Comparison of ENCODE assay signal across 11 cellular contexts in genomic region chr4:879730-880079, GRCh38. TPM values are rescaled to one million over a fixed set of nuclear protein-coding genes. Genes with fewer than 3 reads are reported as not detected.
A peak's percentile ranks its signal among the peaks of the same experiment; 100 is the strongest.
DNase-seq lines count a peak whose midpoint lies in the region; ATAC-seq and TF ChIP-seq lines count a peak whose summit lies in the region.
"Had no signal": no experiment of that assay in that cellular context is flagged by ENCODE, and none has a peak within 500 bp of the region (broad histone marks: within the 10 kb centered on the region; RNA-seq: fewer than 3 reads in every experiment).

No MANE protein-coding gene starts in this region.

- ATAC-seq in WTC11 (no peak), left lung (no peak), foreskin keratinocyte (no peak)

- TF ChIP-seq CTCF in WTC11 (IDR thresholded peaks at IDR 0.05) (no peak), GM20000 (IDR thresholded peaks at IDR 0.05; ENCODE audit: extremely low read depth, missing control alignments) (no peak), left lung (IDR thresholded peaks at IDR 0.05) (no peak), foreskin keratinocyte (conservative IDR thresholded peaks at IDR 0.05) (no peak)

- no peaks in the 10 kb centered on the region for H3K4me1 Mint-ChIP-seq in WTC11
- peaks cover 28% of the 10 kb centered on the region for H3K4me1 Mint-ChIP-seq in stimulated activated naive CD8-positive, alpha-beta T cell treated with anti-CD3 and anti-CD28 coated beads, Interleukin-15, Interleukin-2, amounts not matched to agents 100 ng/mL and 50 ng/mL, for 24 hours (ENCODE audit: low read depth)

- intact Hi-C loops in left lung (cut with DNase I) = no loop called here

- DNase-seq in WTC11 (ENCODE audit: low spot score) = no peak
- peak; percentile 62 for DNase-seq in activated T-helper 9 cell treated with anti-CD3 and anti-CD28 coated beads, Interleukin-2, amount 50 U/mL, for 16 hours (ENCODE audit: low read depth)
- DNase-seq in renal cortical epithelial cell (ENCODE audit: low read depth) = peak; percentile 58
- no peak for DNase-seq in GM20000 (ENCODE audit: low spot score)
- DNase-seq in left lung = no peak
- no peak for DNase-seq in foreskin keratinocyte
- no peak for DNase-seq in occipital lobe (lab: John Stamatoyannopoulos, UW)
- DNase-seq: EL had no signal

- no peaks in the 10 kb centered on the region for H3K9me3 ChIP-seq in left lung
- H3K9me3 ChIP-seq: neutrophil, thoracic aorta had no signal

- H3K27me3 ChIP-seq in left lung (no peaks in the 10 kb centered on the region), foreskin keratinocyte (no peaks in the 10 kb centered on the region)
- H3K27me3 ChIP-seq: neutrophil had no signal

- H3K4me3 ChIP-seq in left lung = no peak overlapping the region
- H3K4me3 ChIP-seq: thoracic aorta had no signal

- H3K4me1 ChIP-seq in left lung (no peaks in the 10 kb centered on the region), foreskin keratinocyte (no peaks in the 10 kb centered on the region)

- H3K27me3 Mint-ChIP-seq in WTC11 (ENCODE audit: low read depth) = no peaks in the 10 kb centered on the region
- no peaks in the 10 kb centered on the region for H3K27me3 Mint-ChIP-seq in stimulated activated naive CD8-positive, alpha-beta T cell treated with anti-CD3 and anti-CD28 coated beads, Interleukin-15, Interleukin-2, amounts not matched to agents 100 ng/mL and 50 ng/mL, for 24 hours

- H3K27ac ChIP-seq in left lung = peak overlapping the region in 1 of 2 donors; percentile 39
- H3K27ac ChIP-seq in foreskin keratinocyte = no peak overlapping the region
- H3K27ac ChIP-seq: neutrophil, thoracic aorta had no signal

- H3K36me3 ChIP-seq in left lung = peaks cover 0 to 100% of the 10 kb centered on the region in 2 donors

- CTCF ChIA-PET in WTC11 (lab: Charles Lee) = interaction anchor here (1.3 kb wide), 1 partner anchor 196 kb away, joined by 3 read pairs; no protein-coding TSS in a partner anchor

- no peak overlapping the region for H3K4me3 Mint-ChIP-seq in WTC11
- H3K4me3 Mint-ChIP-seq in stimulated activated naive CD8-positive, alpha-beta T cell treated with anti-CD3 and anti-CD28 coated beads, Interleukin-15, Interleukin-2, amounts not matched to agents 100 ng/mL and 50 ng/mL, for 24 hours = peak overlapping the region; percentile 67

- H3K9me3 Mint-ChIP-seq in WTC11 = no peaks in the 10 kb centered on the region
- no peaks in the 10 kb centered on the region for H3K9me3 Mint-ChIP-seq in stimulated activated naive CD8-positive, alpha-beta T cell treated with anti-CD3 and anti-CD28 coated beads, Interleukin-15, Interleukin-2, amounts not matched to agents 100 ng/mL and 50 ng/mL, for 24 hours

- peaks cover 14% of the 10 kb centered on the region for H3K36me3 Mint-ChIP-seq in WTC11
- peaks cover 35% of the 10 kb centered on the region for H3K36me3 Mint-ChIP-seq in stimulated activated naive CD8-positive, alpha-beta T cell treated with anti-CD3 and anti-CD28 coated beads, Interleukin-15, Interleukin-2, amounts not matched to agents 100 ng/mL and 50 ng/mL, for 24 hours (ENCODE audit: low read depth)

- H3K27ac Mint-ChIP-seq in WTC11 = peak overlapping the region; percentile 22; the same call in 1 of the 2 replicates
- peak overlapping the region; percentile 89 for H3K27ac Mint-ChIP-seq in stimulated activated naive CD8-positive, alpha-beta T cell treated with anti-CD3 and anti-CD28 coated beads, Interleukin-15, Interleukin-2, amounts not matched to agents 100 ng/mL and 50 ng/mL, for 24 hours

- POLR2A ChIA-PET in WTC11 (lab: Charles Lee) = no interaction called here

TF ChIP-seq in WTC11, 78 proteins besides CTCF, POLR2A, EP300 and RAD21 (continues in another document):
- no peak for TF ChIP-seq SOX15 (CRISPR knock-in tag; IDR thresholded peaks at IDR 0.05)
- TF ChIP-seq ZNF138 (CRISPR knock-in tag; conservative IDR thresholded peaks at IDR 0.05) = no peak
- TF ChIP-seq E2F5 (CRISPR knock-in tag; IDR thresholded peaks at IDR 0.05) = no peak
- no peak for TF ChIP-seq NR1H2 (CRISPR knock-in tag; IDR thresholded peaks at IDR 0.05)
- no peak for TF ChIP-seq NR2C2 (CRISPR knock-in tag; IDR thresholded peaks at IDR 0.05)
- TF ChIP-seq TEAD4 (CRISPR knock-in tag; IDR thresholded peaks at IDR 0.05) = no peak
- TF ChIP-seq, protein P1, sequence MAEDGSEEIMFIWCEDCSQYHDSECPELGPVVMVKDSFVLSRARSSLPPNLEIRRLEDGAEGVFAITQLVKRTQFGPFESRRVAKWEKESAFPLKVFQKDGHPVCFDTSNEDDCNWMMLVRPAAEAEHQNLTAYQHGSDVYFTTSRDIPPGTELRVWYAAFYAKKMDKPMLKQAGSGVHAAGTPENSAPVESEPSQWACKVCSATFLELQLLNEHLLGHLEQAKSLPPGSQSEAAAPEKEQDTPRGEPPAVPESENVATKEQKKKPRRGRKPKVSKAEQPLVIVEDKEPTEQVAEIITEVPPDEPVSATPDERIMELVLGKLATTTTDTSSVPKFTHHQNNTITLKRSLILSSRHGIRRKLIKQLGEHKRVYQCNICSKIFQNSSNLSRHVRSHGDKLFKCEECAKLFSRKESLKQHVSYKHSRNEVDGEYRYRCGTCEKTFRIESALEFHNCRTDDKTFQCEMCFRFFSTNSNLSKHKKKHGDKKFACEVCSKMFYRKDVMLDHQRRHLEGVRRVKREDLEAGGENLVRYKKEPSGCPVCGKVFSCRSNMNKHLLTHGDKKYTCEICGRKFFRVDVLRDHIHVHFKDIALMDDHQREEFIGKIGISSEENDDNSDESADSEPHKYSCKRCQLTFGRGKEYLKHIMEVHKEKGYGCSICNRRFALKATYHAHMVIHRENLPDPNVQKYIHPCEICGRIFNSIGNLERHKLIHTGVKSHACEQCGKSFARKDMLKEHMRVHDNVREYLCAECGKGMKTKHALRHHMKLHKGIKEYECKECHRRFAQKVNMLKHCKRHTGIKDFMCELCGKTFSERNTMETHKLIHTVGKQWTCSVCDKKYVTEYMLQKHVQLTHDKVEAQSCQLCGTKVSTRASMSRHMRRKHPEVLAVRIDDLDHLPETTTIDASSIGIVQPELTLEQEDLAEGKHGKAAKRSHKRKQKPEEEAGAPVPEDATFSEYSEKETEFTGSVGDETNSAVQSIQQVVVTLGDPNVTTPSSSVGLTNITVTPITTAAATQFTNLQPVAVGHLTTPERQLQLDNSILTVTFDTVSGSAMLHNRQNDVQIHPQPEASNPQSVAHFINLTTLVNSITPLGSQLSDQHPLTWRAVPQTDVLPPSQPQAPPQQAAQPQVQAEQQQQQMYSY (CRISPR knock-in tag; IDR thresholded peaks at IDR 0.05) = no peak
- TF ChIP-seq ZNF263 (CRISPR knock-in tag; IDR thresholded peaks at IDR 0.05; ENCODE audit: low read depth) = no peak
- no peak for TF ChIP-seq ZNF532 (CRISPR knock-in tag; IDR thresholded peaks at IDR 0.05; ENCODE audit: borderline replicate concordance)
- no peak for TF ChIP-seq CREM (CRISPR knock-in tag; IDR thresholded peaks at IDR 0.05)
- no peak for TF ChIP-seq CBFB (CRISPR knock-in tag; IDR thresholded peaks at IDR 0.05; ENCODE audit: low read depth)

RNA-seq across cellular contexts. Expression of gene GAK, which starts 52.4 kb away (rescaled TPM):
- total RNA-seq in WTC11 (2021) (108 to 121 TPM (median 108 TPM) in 3 replicates), renal cortical epithelial cell (77.4 and 78.6 TPM in 2 replicates), left lung (100 to 1,000 TPM; 109 to 121 TPM), foreskin keratinocyte (48.0 and 50.5 TPM in 2 replicates), occipital lobe (45.2 TPM)
- 49.7 and 57.8 TPM in 2 replicates for polyA plus RNA-seq in foreskin keratinocyte

RNA-seq across cellular contexts. Expression of gene TMEM175, which starts 52.6 kb away (rescaled TPM):
- total RNA-seq in WTC11 (2021) (6.4 to 10.6 TPM (median 9.2 TPM) in 3 replicates), renal cortical epithelial cell (2.3 and 12.1 TPM in 2 replicates), left lung (10 to 100 TPM; 29.9 to 31.5 TPM), foreskin keratinocyte (10.7 and 12.2 TPM in 2 replicates), occipital lobe (30.3 TPM)
- 18.7 and 19.4 TPM in 2 replicates for polyA plus RNA-seq in foreskin keratinocyte

RNA-seq across cellular contexts. Expression of gene CPLX1, which starts 53.8 kb away (rescaled TPM):
- total RNA-seq in WTC11 (2021) (1.5 to 3.5 TPM (median 2.0 TPM) in 3 replicates), renal cortical epithelial cell (under 0.01 and 0.15 TPM in 2 replicates), left lung (1 to 10 TPM; 3.1 to 3.2 TPM), foreskin keratinocyte (0.07 and 0.10 TPM in 2 replicates), occipital lobe (1.6 TPM)
- polyA plus RNA-seq in foreskin keratinocyte = 0.03 and 0.06 TPM in 2 replicates

Comparison
In these comparisons a context has a peak if more than half of its experiments do, and no peak if none do; other contexts are left out.
1. DNase-seq: peak in activated T-helper 9 cell treated with anti-CD3 and anti-CD28 coated beads, Interleukin-2, amount 50 U/mL, for 16 hours (single experiment) and renal cortical epithelial cell (single experiment); none in WTC11 (single experiment), GM20000 (single experiment), left lung (0 of 2), foreskin keratinocyte (0 of 2) and occipital lobe (single experiment).